Comparison of ENCODE assay signal across 30 cellular contexts in the genomic region with DNA sequence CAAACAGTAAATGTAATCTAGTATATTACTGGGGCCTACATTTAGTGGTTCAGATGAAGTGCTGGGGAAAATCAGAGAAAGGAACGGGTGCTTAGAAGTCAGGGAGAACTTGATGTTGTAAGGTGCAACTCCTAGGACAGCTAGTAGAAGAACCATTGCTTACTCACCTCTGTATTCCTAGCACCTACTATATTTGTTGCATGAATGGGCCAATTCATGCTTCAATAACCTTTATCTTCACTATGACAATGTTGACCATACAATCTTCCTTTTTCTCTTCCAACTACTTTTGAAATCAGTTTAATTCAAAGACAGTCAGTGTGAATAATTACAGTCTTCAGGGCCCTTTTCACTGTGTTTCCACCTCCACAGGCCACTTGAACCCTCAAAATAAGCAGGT.
"Had no signal": no experiment of that assay in that cellular context is flagged by ENCODE, and none has a peak within 500 bp of the region (broad histone marks: within the 10 kb centered on the region; RNA-seq: fewer than 3 reads in every experiment).

No MANE protein-coding gene starts in this region.

- FAIRE-seq: colon had no signal

- ATAC-seq: activated CD4-positive, alpha-beta T cell treated with anti-CD3 and anti-CD28 coated beads for 36 hours; activated CD8-positive, alpha-beta memory T cell treated with anti-CD3 and anti-CD28 coated beads, Interleukin-2, amount 10 ng/mL, durations not matched to agents 7 days and 5 days; activated CD8-positive, alpha-beta T cell treated with anti-CD3 and anti-CD28 coated beads, Interleukin-2, amount 10 ng/mL, durations not matched to agents 7 days and 5 days; activated naive CD8-positive, alpha-beta T cell treated with anti-CD3 and anti-CD28 coated beads, Interleukin-2, amount 50 U/mL, for 24 hours; body of pancreas; effector memory CD8-positive, alpha-beta T cell; foreskin keratinocyte; gastrocnemius medialis had no signal

- H3K36me3 ChIP-seq: adrenal gland, esophagus muscularis mucosa, gastrocnemius medialis had no signal

- H3K4me3 ChIP-seq: adrenal gland, body of pancreas, esophagus muscularis mucosa, gastrocnemius medialis had no signal

- H3K4me1 ChIP-seq: adrenal gland, body of pancreas, esophagus muscularis mucosa, foreskin keratinocyte, gastrocnemius medialis had no signal

- H3K27ac ChIP-seq: adrenal gland, body of pancreas, esophagus muscularis mucosa, foreskin keratinocyte, gastrocnemius medialis had no signal

- H3K9me3 ChIP-seq: adrenal gland, body of pancreas, esophagus muscularis mucosa, gastrocnemius medialis had no signal

- DNase-seq: activated CD4-positive, alpha-beta memory T cell treated with anti-CD3 and anti-CD28 coated beads for 36 hours; activated CD4-positive, alpha-beta T cell treated with anti-CD3 and anti-CD28 coated beads for 36 hours; activated CD4-positive, alpha-beta T cell treated with anti-CD3 and anti-CD28 coated beads, Interleukin-2, amount 10 ng/mL, durations not matched to agents 24 days and 14 days; activated CD4-positive, CD25-positive, alpha-beta regulatory T cell; activated CD4-positive, CD25-positive, alpha-beta regulatory T cell treated with anti-CD3 and anti-CD28 coated beads, Interleukin-2, amount 50 U/mL, for 72 hours; activated CD8-positive, alpha-beta memory T cell treated with anti-CD3 and anti-CD28 coated beads, Interleukin-2, amount 10 ng/mL, durations not matched to agents 7 days and 5 days; activated CD8-positive, alpha-beta memory T cell treated with anti-CD3 and anti-CD28 coated beads, Interleukin-2, amount 50 U/mL, for 4 hours; activated CD8-positive, alpha-beta T cell treated with anti-CD3 and anti-CD28 coated beads, Interleukin-2, amount 10 ng/mL, durations not matched to agents 7 days and 5 days; activated effector memory CD4-positive, alpha-beta T cell treated with anti-CD3 and anti-CD28 coated beads, Interleukin-2, amount 50 U/mL, for 16 hours; activated naive CD4-positive, alpha-beta T cell treated with anti-CD3 and anti-CD28 coated beads for 36 hours; activated naive CD8-positive, alpha-beta T cell treated with anti-CD3 and anti-CD28 coated beads for 36 hours; activated naive CD8-positive, alpha-beta T cell treated with anti-CD3 and anti-CD28 coated beads, Interleukin-2, amount 50 U/mL, for 24 hours; activated T-cell treated with anti-CD3 and anti-CD28 coated beads, Interleukin-2, amount 50 U/mL, for 1 hour; activated T-cell treated with anti-CD3 and anti-CD28 coated beads, Interleukin-2, amount 50 U/mL, for 48 hours; adrenal gland; amygdala; aorta; body of pancreas; caudate nucleus; cortex of kidney; dermis blood vessel endothelial cell; effector CD4-positive, alpha-beta T cell; effector memory CD8-positive, alpha-beta T cell; erythroblast; foreskin keratinocyte; gastrocnemius medialis; glutamatergic neuron; T-helper 2 cell had no signal

- H3K27me3 ChIP-seq: adrenal gland, body of pancreas, esophagus muscularis mucosa, foreskin keratinocyte, gastrocnemius medialis had no signal
